15 cellular contexts compared by ENCODE assay signal in the genomic region with DNA sequence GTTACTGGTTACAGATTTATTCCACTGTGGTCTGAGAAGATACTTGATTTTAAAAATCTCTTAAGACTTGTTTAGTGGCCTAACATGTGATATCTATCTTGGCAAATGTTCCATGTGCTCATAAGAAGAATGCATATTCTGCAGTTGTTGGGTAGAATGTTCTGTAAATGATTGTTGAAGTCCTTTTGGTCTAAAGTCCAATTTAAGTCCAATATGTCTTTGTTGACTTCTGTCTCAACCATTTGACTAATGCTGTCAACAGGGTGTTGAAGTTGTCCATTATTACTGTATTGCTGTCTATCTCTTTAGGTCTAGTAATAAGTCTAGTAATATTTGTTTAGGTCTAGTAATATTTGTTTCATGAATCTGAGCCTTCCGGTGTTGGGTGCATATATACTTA.
DNase-seq lines count a peak whose midpoint lies in the region; ATAC-seq, FAIRE-seq and TF ChIP-seq lines count a peak whose summit lies in the region.
"Had no signal": no experiment of that assay in that cellular context is flagged by ENCODE, and none has a peak within 500 bp of the region (broad histone marks: within the 10 kb centered on the region; RNA-seq: fewer than 3 reads in every experiment).

No MANE protein-coding gene starts in this region.

- no peak overlapping the region for H3K4me3 Mint-ChIP-seq in Calu3 (ENCODE audit: low read depth, unreplicated experiment)
- H3K4me3 Mint-ChIP-seq: CD4-positive, CD25-positive, alpha-beta regulatory T cell; H9 had no signal

- H3K9me3 Mint-ChIP-seq in Calu3 (ENCODE audit: low read depth, unreplicated experiment): no peaks in the 10 kb centered on the region

- no peak for TF ChIP-seq POLR2A in right lobe of liver (IDR thresholded peaks at IDR 0.05)

- CTCF ChIA-PET in Calu3 (lab: Charles Lee): no interaction called here

- H3K4me3 ChIP-seq in hepatocyte (no peak overlapping the region), right lobe of liver (no peak overlapping the region)
- H3K4me3 ChIP-seq: BLaER1 treated with 17β-estradiol and CSF1 and Interleukin-3, amounts not matched to agents 10 nM and 100 nM; GM12878 had no signal

- intact Hi-C loops in Calu3 (cut with micrococcal nuclease; ENCODE audit: unreplicated experiment) (no loop called here), right lobe of liver (cut with DNase I) (no loop called here)

- no peaks in the 10 kb centered on the region for H4K20me1 ChIP-seq in hepatocyte (ENCODE audit: insufficient read depth, poor library complexity, severe bottlenecking)
- H4K20me1 ChIP-seq: BLaER1 treated with 17β-estradiol and CSF1 and Interleukin-3, amounts not matched to agents 10 nM and 100 nM had no signal

- WGBS in hepatocyte (ENCODE audit: low lambda C conversion rate, missing lambda C conversion rate): 84% methylated on average over 1 of the region's 1 CpG
- 17% methylated on average over 1 of the region's 1 CpG for WGBS in right lobe of liver (ENCODE audit: insufficient coverage, low coverage, low lambda C conversion rate, missing lambda C conversion rate)

- no peaks in the 10 kb centered on the region for H3K27me3 Mint-ChIP-seq in Calu3 (ENCODE audit: unreplicated experiment)
- H3K27me3 Mint-ChIP-seq: CD4-positive, CD25-positive, alpha-beta regulatory T cell had no signal

- H3K4me1 ChIP-seq in hepatocyte (ENCODE audit: insufficient read depth): no peaks in the 10 kb centered on the region
- H3K4me1 ChIP-seq in right lobe of liver: no peaks in the 10 kb centered on the region
- H3K4me1 ChIP-seq: BLaER1 treated with 17β-estradiol and CSF1 and Interleukin-3, amounts not matched to agents 10 nM and 100 nM had no signal

- H3K36me3 ChIP-seq in hepatocyte (replicated peaks; ENCODE audit: insufficient read depth, low read depth) (no peaks in the 10 kb centered on the region), right lobe of liver (no peaks in the 10 kb centered on the region)

- no peaks in the 10 kb centered on the region for H3K27me3 ChIP-seq in hepatocyte
- H3K27me3 ChIP-seq in right lobe of liver: no peaks in the 10 kb centered on the region
- H3K27me3 ChIP-seq: BLaER1 treated with 17β-estradiol and CSF1 and Interleukin-3, amounts not matched to agents 10 nM and 100 nM had no signal

- ATAC-seq in right lobe of liver: peak; percentile 55 to 89 (median 73)
- no peak for ATAC-seq in GM18502 (IDR thresholded peaks at IDR 0.05; ENCODE audit: poor library complexity, unreplicated experiment)
- ATAC-seq: GM12878 had no signal

- no peaks in the 10 kb centered on the region for H3K36me3 Mint-ChIP-seq in Calu3 (ENCODE audit: insufficient read depth, unreplicated experiment)

- no peaks in the 10 kb centered on the region for H3K79me2 ChIP-seq in hepatocyte

- peak; percentile 40 for FAIRE-seq in GM19239 (lab: Jason Lieb, UNC)
- FAIRE-seq: GM12878 had no signal

- H3K9me3 ChIP-seq in hepatocyte (ENCODE audit: low read depth) (no peaks in the 10 kb centered on the region), right lobe of liver (peaks cover 0 to 4% (median 0%) of the 10 kb centered on the region in 4 donors)

- H3K4me1 Mint-ChIP-seq in Calu3 (ENCODE audit: low read depth, unreplicated experiment): peaks cover 21% of the 10 kb centered on the region

- no peaks in the 10 kb centered on the region for H3K9me2 ChIP-seq in hepatocyte (replicated peaks; ENCODE audit: insufficient read depth)

- H3K27ac Mint-ChIP-seq in Calu3 (ENCODE audit: unreplicated experiment): peak overlapping the region; percentile 0
- H3K27ac Mint-ChIP-seq: H9 had no signal

- BruUV-seq in Calu3 (replicated peaks; lab: Mats Ljungman, UMichigan): no TSS peak

- H3K27ac ChIP-seq in hepatocyte (peak overlapping the region; percentile 65), right lobe of liver (no peak overlapping the region)
- H3K27ac ChIP-seq: BLaER1 treated with 17β-estradiol and CSF1 and Interleukin-3, amounts not matched to agents 10 nM and 100 nM had no signal

- H2AFZ ChIP-seq in hepatocyte: no peak overlapping the region

- TF ChIP-seq CTCF in Calu3 (IDR thresholded peaks at IDR 0.05; ENCODE audit: unreplicated experiment) (no peak), hepatocyte (IDR thresholded peaks at IDR 0.05; ENCODE audit: poor library complexity) (no peak), right lobe of liver (IDR thresholded peaks at IDR 0.05) (no peak)

- DNase-seq in Calu3 (no peak), GM19239 (ENCODE audit: insufficient read length, low spot score) (no peak), hepatocyte (ENCODE audit: low spot score) (peak; percentile 11), right lobe of liver (no peak), middle frontal gyrus (ENCODE audit: extremely low spot score, low spot score) (no peak), inferior parietal cortex (ENCODE audit: extremely low spot score) (no peak)
- DNase-seq: ACHN; CD4-positive, CD25-positive, alpha-beta regulatory T cell; DMS79; GOT3; H9; IMR-90 had no signal

- H3K4me2 ChIP-seq in hepatocyte: peak overlapping the region; percentile 17
- H3K4me2 ChIP-seq: BLaER1 treated with 17β-estradiol and CSF1 and Interleukin-3, amounts not matched to agents 10 nM and 100 nM had no signal
